13 cellular contexts compared by ENCODE assay signal in genomic region chr16:50268352-50268751, GRCh38. TPM values are rescaled to one million over a fixed set of nuclear protein-coding genes. Genes with fewer than 3 reads are reported as not detected.
DNase-seq lines count a peak whose midpoint lies in the region; ATAC-seq and TF ChIP-seq lines count a peak whose summit lies in the region.
"Had no signal": no experiment of that assay in that cellular context is flagged by ENCODE, and none has a peak within 500 bp of the region (broad histone marks: within the 10 kb centered on the region; RNA-seq: fewer than 3 reads in every experiment).

No MANE protein-coding gene starts in this region.

- H3K27me3 Mint-ChIP-seq in CD8-positive, alpha-beta memory T cell = peaks cover 0 to 1% of the 10 kb centered on the region in 2 donors
- no peaks in the 10 kb centered on the region for H3K27me3 Mint-ChIP-seq in activated CD8-positive, alpha-beta T cell treated with anti-CD3 and anti-CD28 coated beads for 36 hours

- TF ChIP-seq CTCF in activated CD8-positive, alpha-beta T cell treated with anti-CD3 and anti-CD28 coated beads for 36 hours (IDR thresholded peaks at IDR 0.05) = no peak

- H3K4me1 ChIP-seq in BLaER1 (peaks cover 99% of the 10 kb centered on the region), mononuclear cell (ENCODE audit: insufficient read depth, low read length) (peaks cover 95% of the 10 kb centered on the region)
- H3K4me1 ChIP-seq in CD8-positive, alpha-beta memory T cell (ENCODE audit: insufficient read depth, low read length) = peaks cover 67% of the 10 kb centered on the region
- H3K4me1 ChIP-seq: psoas muscle had no signal

- H3K27ac Mint-ChIP-seq in CD8-positive, alpha-beta memory T cell = peak overlapping the region; percentile 93 to 99 (median 98)
- H3K27ac Mint-ChIP-seq in activated CD8-positive, alpha-beta T cell treated with anti-CD3 and anti-CD28 coated beads for 36 hours = peak overlapping the region; percentile 95

- peak overlapping the region; percentile 98 for H3K4me2 ChIP-seq in BLaER1

- CTCF ChIA-PET in CD8-positive, alpha-beta memory T cell (lab: Charles Lee) = interaction anchor here (0.8 to 3.9 kb wide), 8 partner anchors 9 to 244 kb away, joined by 3 to 25 read pairs (median 4); partner anchors contain the start of gene CNEP1R1
- CTCF ChIA-PET in activated CD8-positive, alpha-beta T cell treated with anti-CD3 and anti-CD28 coated beads for 36 hours (lab: Charles Lee) = interaction anchor here (0.8 to 1.4 kb wide), 4 partner anchors 10 to 86 kb away, joined by 3 to 4 read pairs (median 3); no protein-coding TSS in a partner anchor

- no peaks in the 10 kb centered on the region for H3K36me3 ChIP-seq in BLaER1
- no peaks in the 10 kb centered on the region for H3K36me3 ChIP-seq in CD8-positive, alpha-beta memory T cell (ENCODE audit: insufficient read depth, low read length)
- H3K36me3 ChIP-seq: cardiac muscle cell had no signal

- H3K36me3 Mint-ChIP-seq in CD8-positive, alpha-beta memory T cell = peaks cover 0 to 35% (median 2%) of the 10 kb centered on the region in 3 donors
- peaks cover 22% of the 10 kb centered on the region for H3K36me3 Mint-ChIP-seq in activated CD8-positive, alpha-beta T cell treated with anti-CD3 and anti-CD28 coated beads for 36 hours (ENCODE audit: low read depth)

- ATAC-seq in activated CD8-positive, alpha-beta T cell treated with anti-CD3 and anti-CD28 coated beads for 36 hours = no peak
- ATAC-seq in GM21423 (IDR thresholded peaks at IDR 0.05; ENCODE audit: unreplicated experiment) (no peak), GM18519 (IDR thresholded peaks at IDR 0.05; ENCODE audit: low FRiP score, unreplicated experiment) (no peak)
- ATAC-seq: psoas muscle had no signal

- H4K20me1 ChIP-seq in BLaER1 = peaks cover 47% of the 10 kb centered on the region

- DNase-seq in CD8-positive, alpha-beta memory T cell = peak in 1 of 5 donors; percentile 24
- DNase-seq in activated CD8-positive, alpha-beta T cell treated with anti-CD3 and anti-CD28 coated beads for 36 hours = peak; percentile 40
- DNase-seq in NCI-H2196 (lab: John Stamatoyannopoulos, UW; ENCODE audit: unreplicated experiment) (no peak), NCI-H2107 (lab: John Stamatoyannopoulos, UW) (no peak)
- DNase-seq: IMR-90; islet precursor cell; stimulated activated CD4-positive, alpha-beta T cell treated with anti-CD3 and anti-CD28 coated beads, Interleukin-4, amount 100 ng/mL, for 1 hour had no signal

- H3K4me3 ChIP-seq in BLaER1 (no peak overlapping the region), mononuclear cell (ENCODE audit: low read length) (peak overlapping the region; percentile 62)
- H3K4me3 ChIP-seq in CD8-positive, alpha-beta memory T cell (ENCODE audit: low read length) = peak overlapping the region; percentile 98
- H3K4me3 ChIP-seq: cardiac muscle cell, psoas muscle had no signal

- H3K9me3 ChIP-seq in BLaER1 (no peaks in the 10 kb centered on the region), mononuclear cell (ENCODE audit: low read depth, low read length) (no peaks in the 10 kb centered on the region)
- H3K9me3 ChIP-seq in CD8-positive, alpha-beta memory T cell (ENCODE audit: low read length) = no peaks in the 10 kb centered on the region
- H3K9me3 ChIP-seq: psoas muscle had no signal

- intact Hi-C loops in activated CD8-positive, alpha-beta T cell treated with anti-CD3 and anti-CD28 coated beads for 36 hours (cut with micrococcal nuclease) = no loop called here

- H3K27me3 ChIP-seq in BLaER1 (no peaks in the 10 kb centered on the region), mononuclear cell (ENCODE audit: insufficient read depth, low read length) (no peaks in the 10 kb centered on the region)
- no peaks in the 10 kb centered on the region for H3K27me3 ChIP-seq in CD8-positive, alpha-beta memory T cell (ENCODE audit: insufficient read depth, low read length, poor library complexity, severe bottlenecking)
- H3K27me3 ChIP-seq: cardiac muscle cell had no signal

- POLR2A ChIA-PET in CD8-positive, alpha-beta memory T cell (lab: Charles Lee) = interaction anchor here (1.2 to 1.5 kb wide), 3 partner anchors 10 to 58 kb away, joined by 4 to 5 read pairs (median 4); no protein-coding TSS in a partner anchor
- POLR2A ChIA-PET in activated CD8-positive, alpha-beta T cell treated with anti-CD3 and anti-CD28 coated beads for 36 hours (lab: Charles Lee) = interaction anchor here (0.6 to 16.4 kb wide), 5 partner anchors 13 to 844 kb away, joined by 3 to 215 read pairs (median 3); no protein-coding TSS in a partner anchor

- 0 out of 2 replicates have a peak overlapping the region, but pooled peaks have one; percentile 82 for H3K27ac ChIP-seq in BLaER1
- peak overlapping the region; percentile 54 for H3K27ac ChIP-seq in CD8-positive, alpha-beta memory T cell (ENCODE audit: low read depth, low read length)
- H3K27ac ChIP-seq: cardiac muscle cell, psoas muscle had no signal

- H3K9me3 Mint-ChIP-seq in CD8-positive, alpha-beta memory T cell = no peaks in the 10 kb centered on the region
- peaks cover 2% of the 10 kb centered on the region for H3K9me3 Mint-ChIP-seq in activated CD8-positive, alpha-beta T cell treated with anti-CD3 and anti-CD28 coated beads for 36 hours

- peak overlapping the region; percentile 94 to 99 (median 97) for H3K4me3 Mint-ChIP-seq in CD8-positive, alpha-beta memory T cell
- peak overlapping the region; percentile 84 for H3K4me3 Mint-ChIP-seq in activated CD8-positive, alpha-beta T cell treated with anti-CD3 and anti-CD28 coated beads for 36 hours

- peaks cover 77 to 93% (median 84%) of the 10 kb centered on the region in 3 donors for H3K4me1 Mint-ChIP-seq in CD8-positive, alpha-beta memory T cell
- H3K4me1 Mint-ChIP-seq in activated CD8-positive, alpha-beta T cell treated with anti-CD3 and anti-CD28 coated beads for 36 hours (ENCODE audit: low read depth) = peaks cover 82% of the 10 kb centered on the region

- H3K9ac ChIP-seq in BLaER1 = no peak overlapping the region

RNA-seq across cellular contexts. Expression of gene ADCY7, which starts 2.0 kb away (rescaled TPM):
- 10 to 100 TPM; 76.6 to 83.4 TPM for total RNA-seq in CD8-positive, alpha-beta memory T cell
- polyA plus RNA-seq in CD8-positive, alpha-beta memory T cell = 88.1 TPM
- 10 to 100 TPM; 89.9 to 92.1 TPM for total RNA-seq in activated CD8-positive, alpha-beta T cell treated with anti-CD3 and anti-CD28 coated beads for 36 hours
- 75.9 TPM for total RNA-seq in mononuclear cell
